ENCODE assay signal across 8 cellular contexts in the genomic region with DNA sequence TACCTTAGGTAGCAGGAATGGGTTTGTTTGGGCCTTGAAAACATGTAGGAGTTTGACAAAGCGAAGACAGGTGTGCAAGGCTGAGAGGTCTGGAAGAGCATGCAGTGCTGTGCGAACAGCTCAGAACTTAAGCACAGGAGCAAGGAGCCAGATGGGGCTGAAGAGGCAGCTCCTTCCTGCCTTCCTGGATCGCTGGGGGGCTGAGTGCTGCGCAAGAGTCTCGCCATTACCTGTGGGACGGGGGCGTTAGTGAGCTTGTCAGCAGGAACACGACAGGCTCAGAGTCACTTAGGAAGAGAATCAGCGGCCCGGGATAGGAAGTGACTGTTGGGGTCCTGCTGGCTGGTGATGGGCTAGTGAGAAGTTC. TPM values are rescaled to one million over a fixed set of nuclear protein-coding genes. Genes with fewer than 3 reads are reported as not detected.
A peak's percentile ranks its signal among the peaks of the same experiment; 100 is the strongest.
DNase-seq lines count a peak whose midpoint lies in the region; ATAC-seq and TF ChIP-seq lines count a peak whose summit lies in the region.

No MANE protein-coding gene starts in this region.

- H3K9me3 ChIP-seq in Caco-2: no peaks in the 10 kb centered on the region

- H3K27ac Mint-ChIP-seq in Caco-2 (ENCODE audit: unreplicated experiment): peak overlapping the region; percentile 97
- peak overlapping the region; percentile 87 for H3K27ac Mint-ChIP-seq in activated naive CD8-positive, alpha-beta T cell treated with anti-CD3 and anti-CD28 coated beads, Interleukin-2, amount 50 U/mL, for 24 hours
- peak overlapping the region; percentile 84 to 94 for H3K27ac Mint-ChIP-seq in stimulated activated naive CD8-positive, alpha-beta T cell treated with anti-CD3 and anti-CD28 coated beads, Interleukin-15, amount 100 ng/mL, for 72 hours

- no peaks in the 10 kb centered on the region for H3K9me3 Mint-ChIP-seq in Caco-2 (ENCODE audit: unreplicated experiment)
- no peaks in the 10 kb centered on the region for H3K9me3 Mint-ChIP-seq in activated naive CD8-positive, alpha-beta T cell treated with anti-CD3 and anti-CD28 coated beads, Interleukin-2, amount 50 U/mL, for 24 hours
- no peaks in the 10 kb centered on the region for H3K9me3 Mint-ChIP-seq in stimulated activated naive CD8-positive, alpha-beta T cell treated with anti-CD3 and anti-CD28 coated beads, Interleukin-15, amount 100 ng/mL, for 72 hours

- no peaks in the 10 kb centered on the region for H3K27me3 Mint-ChIP-seq in Caco-2 (ENCODE audit: insufficient read depth, unreplicated experiment)
- no peaks in the 10 kb centered on the region for H3K27me3 Mint-ChIP-seq in activated naive CD8-positive, alpha-beta T cell treated with anti-CD3 and anti-CD28 coated beads, Interleukin-2, amount 50 U/mL, for 24 hours
- no peaks in the 10 kb centered on the region for H3K27me3 Mint-ChIP-seq in stimulated activated naive CD8-positive, alpha-beta T cell treated with anti-CD3 and anti-CD28 coated beads, Interleukin-15, amount 100 ng/mL, for 72 hours

- CTCF ChIA-PET in Caco-2 (lab: Charles Lee): interaction anchor here (0.6 to 3.0 kb wide), 7 partner anchors 9 to 639 kb away, joined by 3 to 30 read pairs (median 4); a partner anchor contains a TSS

- H3K4me3 Mint-ChIP-seq in Caco-2 (ENCODE audit: unreplicated experiment): peak overlapping the region; percentile 88
- peak overlapping the region; percentile 90 for H3K4me3 Mint-ChIP-seq in activated naive CD8-positive, alpha-beta T cell treated with anti-CD3 and anti-CD28 coated beads, Interleukin-2, amount 50 U/mL, for 24 hours
- peak overlapping the region; percentile 87 to 93 for H3K4me3 Mint-ChIP-seq in stimulated activated naive CD8-positive, alpha-beta T cell treated with anti-CD3 and anti-CD28 coated beads, Interleukin-15, amount 100 ng/mL, for 72 hours

- H3K36me3 Mint-ChIP-seq in Caco-2 (ENCODE audit: insufficient read depth, unreplicated experiment): peaks cover 33% of the 10 kb centered on the region
- peaks cover 21% of the 10 kb centered on the region for H3K36me3 Mint-ChIP-seq in activated naive CD8-positive, alpha-beta T cell treated with anti-CD3 and anti-CD28 coated beads, Interleukin-2, amount 50 U/mL, for 24 hours (ENCODE audit: low read depth)

- peaks cover 4% of the 10 kb centered on the region for H3K36me3 ChIP-seq in Caco-2 (ENCODE audit: control insufficient read depth, insufficient read depth, low read length)

- TSS peak; percentile 81 for BruUV-seq in Caco-2 (replicated peaks; lab: Mats Ljungman, UMichigan)

- POLR2A ChIA-PET in Caco-2 (lab: Charles Lee): interaction anchor here (0.6 to 3.2 kb wide), 8 partner anchors 9 to 1750 kb away, joined by 3 to 35 read pairs (median 6); a partner anchor contains a TSS

- DNase-seq in Caco-2: no peak
- DNase-seq in activated naive CD8-positive, alpha-beta T cell treated with anti-CD3 and anti-CD28 coated beads, Interleukin-2, amount 50 U/mL, for 24 hours: no peak
- peak; percentile 56 for DNase-seq in iPS-NIHi7 (ENCODE audit: extremely low spot score)
- no peak for DNase-seq in stimulated activated naive CD8-positive, alpha-beta T cell treated with anti-CD3 and anti-CD28 coated beads, Interleukin-15, amount 100 ng/mL, for 72 hours
- no peak for DNase-seq in mucosa of gallbladder (ENCODE audit: low spot score)
- DNase-seq in kidney tubule cell (ENCODE audit: low spot score): no peak
- no peak for DNase-seq in activated gamma-delta T cell (lab: John Stamatoyannopoulos, UW)

- peak in 1 of 2 experiments; percentile 9 for TF ChIP-seq CTCF in Caco-2 (IDR thresholded peaks at IDR 0.05; ENCODE audit: insufficient read depth in 1 of 2, low read depth in 1 of 2, low read length in 1 of 2, severe bottlenecking in 1 of 2, unreplicated experiment in 1 of 2)

- no peaks in the 10 kb centered on the region for H3K27me3 ChIP-seq in Caco-2 (replicated peaks; ENCODE audit: control insufficient read depth, insufficient read depth, low read length)

- peaks cover 10% of the 10 kb centered on the region for H3K4me1 ChIP-seq in Caco-2

- peak; percentile 7 for ATAC-seq in HG03045 (IDR thresholded peaks at IDR 0.05; ENCODE audit: unreplicated experiment)
- peak; percentile 7 for ATAC-seq in activated naive CD8-positive, alpha-beta T cell treated with anti-CD3 and anti-CD28 coated beads, Interleukin-2, amount 50 U/mL, for 24 hours
- ATAC-seq in stimulated activated naive CD8-positive, alpha-beta T cell treated with anti-CD3 and anti-CD28 coated beads, Interleukin-15, amount 100 ng/mL, for 72 hours: peak; percentile 50

- H3K4me1 Mint-ChIP-seq in Caco-2 (ENCODE audit: low read depth, unreplicated experiment): peaks cover 27% of the 10 kb centered on the region
- peaks cover 31% of the 10 kb centered on the region for H3K4me1 Mint-ChIP-seq in activated naive CD8-positive, alpha-beta T cell treated with anti-CD3 and anti-CD28 coated beads, Interleukin-2, amount 50 U/mL, for 24 hours
- peaks cover 34% of the 10 kb centered on the region for H3K4me1 Mint-ChIP-seq in stimulated activated naive CD8-positive, alpha-beta T cell treated with anti-CD3 and anti-CD28 coated beads, Interleukin-15, amount 100 ng/mL, for 72 hours

- intact Hi-C loops in Caco-2 (cut with micrococcal nuclease; ENCODE audit: unreplicated experiment): loop anchor here (1.0 to 2.0 kb wide), 2 partner anchors 9 to 66 kb away; a partner anchor contains a TSS

- peak overlapping the region; percentile 66 for H3K4me3 ChIP-seq in Caco-2 (ENCODE audit: low read depth, low read length)

RNA-seq across cellular contexts. Expression of a gene that starts 0.5 kb away (rescaled TPM):
- total RNA-seq in Caco-2 (2022) (9.3 and 13.5 TPM in 2 replicates), mucosa of gallbladder (8.3 TPM)

RNA-seq across cellular contexts. Expression of a gene that starts 9.2 kb away (rescaled TPM):
- total RNA-seq in Caco-2 (2022) (44.7 and 46.9 TPM in 2 replicates), mucosa of gallbladder (16.9 TPM)

RNA-seq across cellular contexts. Expression of a gene that starts 56.2 kb away (rescaled TPM):
- total RNA-seq in Caco-2 (2022) (91.3 and 91.5 TPM in 2 replicates), mucosa of gallbladder (65.9 TPM)
